ENCODE assay signal across 14 cellular contexts in the genomic region with DNA sequence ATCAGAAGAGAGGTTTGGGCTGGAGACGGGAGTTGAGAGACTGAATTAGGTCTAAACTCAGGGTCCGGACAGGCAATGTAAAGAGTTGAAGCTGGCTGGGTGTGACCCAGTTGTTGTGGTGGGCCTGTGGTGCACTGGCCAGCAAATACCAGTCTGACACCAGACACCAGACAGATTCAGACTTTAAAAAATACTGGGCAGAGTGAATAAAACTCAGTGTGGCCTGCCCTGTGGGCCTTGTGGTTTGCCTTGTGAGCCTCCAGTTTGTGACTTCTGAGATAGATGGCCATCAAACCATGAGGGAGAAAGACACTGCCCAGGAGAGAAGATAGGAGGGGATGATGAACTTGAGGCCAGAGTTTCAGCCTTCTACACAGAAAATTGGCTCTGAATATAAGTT. TPM values are rescaled to one million over a fixed set of nuclear protein-coding genes. Genes with fewer than 3 reads are reported as not detected.
A peak's percentile ranks its signal among the peaks of the same experiment; 100 is the strongest.
DNase-seq lines count a peak whose midpoint lies in the region; ATAC-seq and TF ChIP-seq lines count a peak whose summit lies in the region.
"Had no signal": no experiment of that assay in that cellular context is flagged by ENCODE, and none has a peak within 500 bp of the region (broad histone marks: within the 10 kb centered on the region; RNA-seq: fewer than 3 reads in every experiment).

No MANE protein-coding gene starts in this region.

- H3K27ac ChIP-seq in PC-9, result no peak overlapping the region
- H3K27ac ChIP-seq: BLaER1 treated with 17β-estradiol and CSF1 and Interleukin-3, amounts not matched to agents 10 nM and 100 nM had no signal

- POLR2A ChIA-PET in PC-9 (lab: Charles Lee; ENCODE audit: unreplicated experiment), result interaction anchor here (0.5 kb wide), 1 partner anchor 603 kb away, joined by 3 read pairs; no protein-coding TSS in a partner anchor
- POLR2A ChIA-PET in activated CD4-positive, alpha-beta memory T cell treated with anti-CD3 and anti-CD28 coated beads, Interleukin-2, amount 10 ng/mL, durations not matched to agents 7 days and 5 days (lab: Charles Lee), result no interaction called here

- ATAC-seq in natural killer cell (peak in 2 of 3 donors; percentile 7 to 70), GM18517 (IDR thresholded peaks at IDR 0.05; ENCODE audit: unreplicated experiment) (no peak)
- ATAC-seq: GM23338 had no signal

- H3K27ac Mint-ChIP-seq in immature natural killer cell (peak overlapping the region; percentile 4 to 85 (median 50)), natural killer cell (peak overlapping the region; percentile 45 to 51)
- H3K27ac Mint-ChIP-seq in activated CD4-positive, alpha-beta memory T cell treated with anti-CD3 and anti-CD28 coated beads, Interleukin-2, amount 10 ng/mL, durations not matched to agents 7 days and 5 days, result no peak overlapping the region
- H3K27ac Mint-ChIP-seq: B cell; CD4-positive, CD25-positive, alpha-beta regulatory T cell; CD8-positive, alpha-beta memory T cell; GM23338 had no signal

- no peak overlapping the region for H2AFZ ChIP-seq in PC-9
- H2AFZ ChIP-seq: GM23338 had no signal

- H3K4me1 Mint-ChIP-seq in immature natural killer cell, result peaks cover 42 to 54% of the 10 kb centered on the region in 2 donors
- H3K4me1 Mint-ChIP-seq in natural killer cell, result peaks cover 35 to 51% of the 10 kb centered on the region in 2 donors
- H3K4me1 Mint-ChIP-seq in activated CD4-positive, alpha-beta memory T cell treated with anti-CD3 and anti-CD28 coated beads, Interleukin-2, amount 10 ng/mL, durations not matched to agents 7 days and 5 days, result peaks cover 6% of the 10 kb centered on the region
- H3K4me1 Mint-ChIP-seq: B cell had no signal

- no peak overlapping the region for H3K4me2 ChIP-seq in PC-9
- H3K4me2 ChIP-seq: BLaER1 treated with 17β-estradiol and CSF1 and Interleukin-3, amounts not matched to agents 10 nM and 100 nM; GM23338 had no signal

- H3F3A ChIP-seq in PC-9 (ENCODE audit: insufficient read depth, low read depth), result peaks cover 7% of the 10 kb centered on the region; the same call in 1 of the 2 replicates

- BruUV-seq in PC-9 (replicated peaks; lab: Mats Ljungman, UMichigan), result no TSS peak

- peak; percentile 54 for DNase-seq in RPMI7951 (ENCODE audit: low read depth)
- DNase-seq in immature natural killer cell, result peak; percentile 5 to 24 (median 24)
- no peak for DNase-seq in natural killer cell
- no peak for DNase-seq in PC-9
- DNase-seq in activated CD4-positive, alpha-beta memory T cell treated with anti-CD3 and anti-CD28 coated beads, Interleukin-2, amount 10 ng/mL, durations not matched to agents 7 days and 5 days, result no peak
- no peak for DNase-seq in COR-L47 (lab: John Stamatoyannopoulos, UW)
- DNase-seq: Caco-2; CD4-positive, CD25-positive, alpha-beta regulatory T cell; CD8-positive, alpha-beta memory T cell; HCEC 1CT had no signal

- H3K9me3 ChIP-seq in PC-9 (ENCODE audit: insufficient read depth, low read depth), result peaks cover under 1% of the 10 kb centered on the region; the same call in 1 of the 2 replicates
- H3K9me3 ChIP-seq: BLaER1 treated with 17β-estradiol and CSF1 and Interleukin-3, amounts not matched to agents 10 nM and 100 nM; Caco-2 had no signal

- H4K20me1 ChIP-seq in PC-9 (ENCODE audit: insufficient read depth), result no peaks in the 10 kb centered on the region
- H4K20me1 ChIP-seq: BLaER1 treated with 17β-estradiol and CSF1 and Interleukin-3, amounts not matched to agents 10 nM and 100 nM had no signal

- H3K9me2 ChIP-seq in PC-9 (ENCODE audit: insufficient read depth), result no peaks in the 10 kb centered on the region

- CTCF ChIA-PET in PC-9 (lab: Charles Lee), result no interaction called here
- CTCF ChIA-PET in activated CD4-positive, alpha-beta memory T cell treated with anti-CD3 and anti-CD28 coated beads, Interleukin-2, amount 10 ng/mL, durations not matched to agents 7 days and 5 days (lab: Charles Lee), result no interaction called here

- TF ChIP-seq CTCF in natural killer cell (IDR thresholded peaks at IDR 0.05) (no peak), PC-9 (conservative IDR thresholded peaks at IDR 0.05) (no peak)

- H3K9me3 Mint-ChIP-seq in immature natural killer cell (peaks cover 0 to 4% (median 0%) of the 10 kb centered on the region in 6 donors), natural killer cell (peaks cover 0 to 4% of the 10 kb centered on the region in 2 donors)
- peaks cover 7% of the 10 kb centered on the region for H3K9me3 Mint-ChIP-seq in activated CD4-positive, alpha-beta memory T cell treated with anti-CD3 and anti-CD28 coated beads, Interleukin-2, amount 10 ng/mL, durations not matched to agents 7 days and 5 days
- H3K9me3 Mint-ChIP-seq: GM23338 had no signal

- no peak overlapping the region for H3K4me3 ChIP-seq in PC-9
- H3K4me3 ChIP-seq: BLaER1 treated with 17β-estradiol and CSF1 and Interleukin-3, amounts not matched to agents 10 nM and 100 nM; GM23338 had no signal

- peaks cover 21% of the 10 kb centered on the region for H3K4me1 ChIP-seq in PC-9 (replicated peaks; ENCODE audit: insufficient read depth)
- H3K4me1 ChIP-seq: BLaER1 treated with 17β-estradiol and CSF1 and Interleukin-3, amounts not matched to agents 10 nM and 100 nM; Caco-2 had no signal

- H3K36me3 ChIP-seq in PC-9 (ENCODE audit: low read depth), result no peaks in the 10 kb centered on the region
- H3K36me3 ChIP-seq: BLaER1 treated with 17β-estradiol and CSF1 and Interleukin-3, amounts not matched to agents 10 nM and 100 nM had no signal

- H3K27me3 ChIP-seq in PC-9 (ENCODE audit: insufficient read depth, low read depth), result no peaks in the 10 kb centered on the region
- H3K27me3 ChIP-seq: BLaER1 treated with 17β-estradiol and CSF1 and Interleukin-3, amounts not matched to agents 10 nM and 100 nM had no signal

- no peaks in the 10 kb centered on the region for H3K79me2 ChIP-seq in PC-9 (ENCODE audit: low read depth)

- H3K4me3 Mint-ChIP-seq in immature natural killer cell, result peak overlapping the region; percentile 8 to 69 (median 30)
- peak overlapping the region; percentile 45 for H3K4me3 Mint-ChIP-seq in natural killer cell
- no peak overlapping the region for H3K4me3 Mint-ChIP-seq in activated CD4-positive, alpha-beta memory T cell treated with anti-CD3 and anti-CD28 coated beads, Interleukin-2, amount 10 ng/mL, durations not matched to agents 7 days and 5 days
- H3K4me3 Mint-ChIP-seq: B cell; CD4-positive, CD25-positive, alpha-beta regulatory T cell; CD8-positive, alpha-beta memory T cell; GM23338 had no signal

- H3K36me3 Mint-ChIP-seq in immature natural killer cell (peaks cover 0 to 3% (median 0%) of the 10 kb centered on the region in 3 donors), natural killer cell (no peaks in the 10 kb centered on the region)
- H3K36me3 Mint-ChIP-seq in activated CD4-positive, alpha-beta memory T cell treated with anti-CD3 and anti-CD28 coated beads, Interleukin-2, amount 10 ng/mL, durations not matched to agents 7 days and 5 days (ENCODE audit: low read depth), result no peaks in the 10 kb centered on the region
- H3K36me3 Mint-ChIP-seq: CD4-positive, CD25-positive, alpha-beta regulatory T cell; CD8-positive, alpha-beta memory T cell had no signal

- H3K27me3 Mint-ChIP-seq in immature natural killer cell (ENCODE audit: low read depth in 3 of 3) (peaks cover 4 to 8% (median 6%) of the 10 kb centered on the region in 3 donors), natural killer cell (ENCODE audit: low read depth in 2 of 2) (peaks cover 6 to 8% of the 10 kb centered on the region in 2 donors)
- peaks cover 15% of the 10 kb centered on the region for H3K27me3 Mint-ChIP-seq in activated CD4-positive, alpha-beta memory T cell treated with anti-CD3 and anti-CD28 coated beads, Interleukin-2, amount 10 ng/mL, durations not matched to agents 7 days and 5 days

- intact Hi-C loops in natural killer cell (cut with micrococcal nuclease), result no loop called here
- intact Hi-C loops in PC-9 (cut with micrococcal nuclease; ENCODE audit: unreplicated experiment), result no loop called here

RNA-seq across cellular contexts. Expression of gene RCN1, which starts 25.8 kb away (rescaled TPM):
- 192 and 209 TPM in 2 replicates for total RNA-seq in RPMI7951 (2014; rRNA removed; shearing (Covaris generic))
- 10 to 100 TPM; 12.0 to 45.5 (median 19.5) TPM for polyA plus RNA-seq in immature natural killer cell
- total RNA-seq in natural killer cell (10 to 100 TPM; 19.1 to 21.2 (median 20.3) TPM), PC-9 (2021) (206 and 211 TPM in 2 replicates)
- 10 to 100 TPM; 16.3 to 21.0 TPM for total RNA-seq in activated CD4-positive, alpha-beta memory T cell treated with anti-CD3 and anti-CD28 coated beads, Interleukin-2, amount 10 ng/mL, durations not matched to agents 7 days and 5 days

Comparison
In these comparisons a context has a peak if more than half of its experiments do, and no peak if none do; other contexts are left out.
1. DNase-seq: peak in RPMI7951 (single experiment) and immature natural killer cell (3 of 3); none in natural killer cell (single experiment), PC-9 (0 of 2), activated CD4-positive, alpha-beta memory T cell treated with anti-CD3 and anti-CD28 coated beads, Interleukin-2, amount 10 ng/mL, durations not matched to agents 7 days and 5 days (single experiment) and COR-L47 (single experiment).